1 cellular context compared by ENCODE assay signal in genomic region chr10:26468691-26469090, GRCh38.
TF ChIP-seq lines count a peak whose summit lies in the region.

No MANE protein-coding gene starts in this region.

TF ChIP-seq in H1, 55 proteins besides CTCF, POLR2A, EP300 and RAD21 (continued from another document):
- TF ChIP-seq SP4 (IDR thresholded peaks at IDR 0.05; ENCODE audit: low read length) (no peak), CHD1 (IDR thresholded peaks at IDR 0.05; ENCODE audit: low read depth, low read length) (no peak), PHF8 (conservative IDR thresholded peaks at IDR 0.05; ENCODE audit: low read depth, low read length) (no peak)
